30 cellular contexts compared by ENCODE assay signal in genomic region chr20:22227301-22227700, GRCh38.
"Had no signal": no experiment of that assay in that cellular context is flagged by ENCODE, and none has a peak within 500 bp of the region (broad histone marks: within the 10 kb centered on the region; RNA-seq: fewer than 3 reads in every experiment).

No MANE protein-coding gene starts in this region.

- H3K36me3 ChIP-seq: esophagus squamous epithelium, right lobe of liver, thoracic aorta, WERI-Rb-1 had no signal

- H3K4me3 ChIP-seq: esophagus squamous epithelium, right lobe of liver, skin epidermis, thoracic aorta had no signal

- H3K4me1 ChIP-seq: right lobe of liver had no signal

- H3K9me3 ChIP-seq: esophagus squamous epithelium, right lobe of liver, thoracic aorta had no signal

- ATAC-seq: activated T-helper 17 cell treated with anti-CD3 and anti-CD28 coated beads, Interleukin-2, amount 50 U/mL, for 72 hours; left ventricle myocardium superior; natural killer cell; right lobe of liver; stimulated activated naive CD8-positive, alpha-beta T cell treated with anti-CD3 and anti-CD28 coated beads, Interleukin-15, Interleukin-2, amounts not matched to agents 100 U/mL and 50 U/mL, for 24 hours had no signal

- H3K27me3 ChIP-seq: esophagus squamous epithelium, right lobe of liver had no signal

- DNase-seq: activated CD4-positive, alpha-beta memory T cell treated with anti-CD3 and anti-CD28 coated beads for 36 hours; activated CD4-positive, alpha-beta T cell treated with anti-CD3 and anti-CD28 coated beads, Interleukin-2, amount 10 ng/mL, durations not matched to agents 24 days and 14 days; activated CD4-positive, CD25-positive, alpha-beta regulatory T cell treated with anti-CD3 and anti-CD28 coated beads, Interleukin-2, amount 50 U/mL, for 72 hours; activated CD8-positive, alpha-beta memory T cell treated with anti-CD3 and anti-CD28 coated beads, Interleukin-2, amount 50 U/mL, for 48 hours; activated gamma-delta T cell treated with Interleukin-2 at 50 U/mL for 16 hours; activated naive CD4-positive, alpha-beta T cell treated with anti-CD3 and anti-CD28 coated beads, Interleukin-2, amount 50 U/mL, for 16 hours; activated T-cell treated with anti-CD3 and anti-CD28 coated beads, Interleukin-2, amount 50 U/mL, for 24 hours; dermis blood vessel endothelial cell; effector CD4-positive, alpha-beta T cell; esophagus squamous epithelium; head of caudate nucleus; hippocampal formation; left cardiac atrium; left ventricle myocardium superior; mammary epithelial cell; midbrain; natural killer cell; right lobe of liver; stimulated activated CD4-positive, alpha-beta T cell treated with anti-CD3 and anti-CD28 coated beads, Interleukin-12 subunit alpha, Interleukin-12 subunit beta, amount 100 ng/mL, for 4 hours; stimulated activated CD4-positive, alpha-beta T cell treated with anti-CD3 and anti-CD28 coated beads, Interleukin-4, amount 100 ng/mL, for 1 hour; stimulated activated naive CD8-positive, alpha-beta T cell treated with anti-CD3 and anti-CD28 coated beads, Interleukin-15, Interleukin-2, amounts not matched to agents 100 U/mL and 50 U/mL, for 24 hours; T-helper 1 cell; trophoblast cell; WERI-Rb-1 had no signal

- FAIRE-seq: colon, keratinocyte, urothelium cell line had no signal

- H3K27ac ChIP-seq: esophagus squamous epithelium, right lobe of liver, skin epidermis, thoracic aorta, WERI-Rb-1 had no signal
